In genomic region chr18:31646332-31646822, GRCh38 we compare ENCODE assay signal across 16 cellular contexts. TPM values are rescaled to one million over a fixed set of nuclear protein-coding genes. Genes with fewer than 3 reads are reported as not detected.
DNase-seq lines count a peak whose midpoint lies in the region; ATAC-seq and TF ChIP-seq lines count a peak whose summit lies in the region.
"Had no signal": no experiment of that assay in that cellular context is flagged by ENCODE, and none has a peak within 500 bp of the region (broad histone marks: within the 10 kb centered on the region; RNA-seq: fewer than 3 reads in every experiment).

No MANE protein-coding gene starts in this region.

- no peak overlapping the region for H3K9ac ChIP-seq in colonic mucosa (ENCODE audit: low read depth in 2 of 2, low read length in 2 of 2)

- H3K27ac ChIP-seq in colonic mucosa, result no peak overlapping the region

- no peaks in the 10 kb centered on the region for H3K27me3 ChIP-seq in colonic mucosa

- H3K4me1 ChIP-seq in colonic mucosa, result no peaks in the 10 kb centered on the region

- peak; percentile 19 for DNase-seq in G401 (ENCODE audit: low spot score)
- peak; percentile 73 for DNase-seq in NCI-H69 (lab: John Stamatoyannopoulos, UW)
- peak; percentile 96 for DNase-seq in foreskin melanocyte
- no peak for DNase-seq in colonic mucosa
- no peak for DNase-seq in RPMI8226
- no peak for DNase-seq in dermis blood vessel endothelial cell
- DNase-seq in HuH-7 (ENCODE audit: low spot score), result no peak
- DNase-seq: AML-193; cortex of kidney; EL; right cardiac atrium; stimulated activated CD4-positive, alpha-beta T cell treated with anti-CD3 and anti-CD28 coated beads, Interleukin-4, amount 100 ng/mL, for 24 hours; stimulated activated naive CD4-positive, alpha-beta T cell; T1000 had no signal

- peak; percentile 36 for ATAC-seq in GM19395 (IDR thresholded peaks at IDR 0.05; ENCODE audit: unreplicated experiment)
- ATAC-seq: right cardiac atrium had no signal

- H3K4me3 ChIP-seq in colonic mucosa, result no peak overlapping the region

- no peaks in the 10 kb centered on the region for H3K36me3 ChIP-seq in colonic mucosa

- intact Hi-C loops in colonic mucosa (cut with DNase I), result no loop called here

- H3K9me3 ChIP-seq in colonic mucosa, result no peaks in the 10 kb centered on the region

- in situ Hi-C loops in G401 (cut with HindIII; ENCODE audit: low sequenced_read_pairs), result no loop called here

- no peak for TF ChIP-seq CTCF in colonic mucosa (IDR thresholded peaks at IDR 0.05)

RNA-seq across cellular contexts. Expression of gene B4GALT6, which starts 38.0 kb away (rescaled TPM):
- 0.75 TPM in 1 of 2 replicates, not detected in the other for total RNA-seq in G401 (2014; rRNA removed; shearing (Covaris generic))
- total RNA-seq in colonic mucosa (1 to 10 TPM; 5.7 to 7.5 TPM), dermis blood vessel endothelial cell (3.4 and 6.6 TPM in 2 replicates)

RNA-seq across cellular contexts. Expression of gene TTR, which starts 54.7 kb away (rescaled TPM):
- not detected in 2 replicates for total RNA-seq in G401 (2014; rRNA removed; shearing (Covaris generic))
- 1 to 10 TPM; 1.7 to 2.8 TPM for total RNA-seq in colonic mucosa
- not detected in 2 replicates for total RNA-seq in dermis blood vessel endothelial cell
- total RNA-seq: activated CD8-positive, alpha-beta memory T cell treated with anti-CD3 and anti-CD28 coated beads for 36 hours had no signal

Comparison
In these comparisons a context has a peak if more than half of its experiments do, and no peak if none do; other contexts are left out.
1. DNase-seq: peak in G401 (single experiment), NCI-H69 (single experiment) and foreskin melanocyte (single experiment); none in colonic mucosa (single experiment), RPMI8226 (single experiment), dermis blood vessel endothelial cell (single experiment) and HuH-7 (single experiment).